22 cellular contexts compared by ENCODE assay signal in genomic region chr5:149576021-149576420, GRCh38. TPM values are rescaled to one million over a fixed set of nuclear protein-coding genes. Genes with fewer than 3 reads are reported as not detected.
A peak's percentile ranks its signal among the peaks of the same experiment; 100 is the strongest.
DNase-seq lines count a peak whose midpoint lies in the region; ATAC-seq, FAIRE-seq and TF ChIP-seq lines count a peak whose summit lies in the region.
"Had no signal": no experiment of that assay in that cellular context is flagged by ENCODE, and none has a peak within 500 bp of the region (broad histone marks: within the 10 kb centered on the region; RNA-seq: fewer than 3 reads in every experiment).

No MANE protein-coding gene starts in this region.

- no peak for TF ChIP-seq RAD21 in GM12878 (IDR thresholded peaks at IDR 0.05; ENCODE audit: insufficient read depth, low read depth, low read length)

- TF ChIP-seq EP300 in GM12878 (IDR thresholded peaks at IDR 0.05; ENCODE audit: borderline replicate concordance in 1 of 2, control insufficient read depth in 1 of 2, low read depth in 2 of 2, low read length in 2 of 2): no peak

- no peak for TF ChIP-seq CTCF in GM12878 (IDR thresholded peaks at IDR 0.05 in 2 of 3, conservative IDR thresholded peaks at IDR 0.05 in 1 of 3; ENCODE audit: control insufficient read depth in 2 of 3, extremely low read depth in 1 of 3, insufficient read depth in 1 of 3, low read depth in 3 of 3, low read length in 3 of 3)

- H3K27me3 Mint-ChIP-seq in activated CD4-positive, alpha-beta memory T cell treated with anti-CD3 and anti-CD28 coated beads, Interleukin-2, amount 10 ng/mL, durations not matched to agents 7 days and 5 days: peaks cover 7% of the 10 kb centered on the region

- SMC1A ChIA-PET in GM12878 (lab: Charles Lee; ENCODE audit: uncharacterized antibody, unreplicated experiment): interaction anchor here (1.1 to 4.1 kb wide), 4 partner anchors 9 to 46 kb away, joined by 3 to 19 read pairs (median 6); no protein-coding TSS in a partner anchor

- intact Hi-C loops in GM12878 (cut with micrococcal nuclease; ENCODE audit: unreplicated experiment): no loop called here

- H3K4me3 Mint-ChIP-seq in activated CD4-positive, alpha-beta memory T cell treated with anti-CD3 and anti-CD28 coated beads, Interleukin-2, amount 10 ng/mL, durations not matched to agents 7 days and 5 days: no peak overlapping the region
- H3K4me3 Mint-ChIP-seq: central memory CD8-positive, alpha-beta T cell; IgD-negative memory B cell; natural killer cell had no signal

- H3K4me1 ChIP-seq in GM12878 (ENCODE audit: control insufficient read depth, insufficient read depth, low read length): peaks cover 10% of the 10 kb centered on the region

- H3K9me3 Mint-ChIP-seq in activated CD4-positive, alpha-beta memory T cell treated with anti-CD3 and anti-CD28 coated beads, Interleukin-2, amount 10 ng/mL, durations not matched to agents 7 days and 5 days: no peaks in the 10 kb centered on the region
- H3K9me3 Mint-ChIP-seq: central memory CD8-positive, alpha-beta T cell; IgD-negative memory B cell; natural killer cell had no signal

- peak overlapping the region; percentile 70 for H3K27ac Mint-ChIP-seq in activated CD4-positive, alpha-beta memory T cell treated with anti-CD3 and anti-CD28 coated beads, Interleukin-2, amount 10 ng/mL, durations not matched to agents 7 days and 5 days
- H3K27ac Mint-ChIP-seq: IgD-negative memory B cell, natural killer cell had no signal

- CTCF ChIA-PET in activated CD4-positive, alpha-beta memory T cell treated with anti-CD3 and anti-CD28 coated beads, Interleukin-2, amount 10 ng/mL, durations not matched to agents 7 days and 5 days (lab: Charles Lee): interaction anchor here (0.8 to 2.6 kb wide), 5 partner anchors 9 to 42 kb away, joined by 3 to 14 read pairs (median 5); no protein-coding TSS in a partner anchor
- CTCF ChIA-PET in GM12878 (lab: Yijun Ruan, JAX): interaction anchor here (1.0 to 8.2 kb wide), 5 partner anchors 8 to 44 kb away, joined by 3 to 31 read pairs (median 4); no protein-coding TSS in a partner anchor

- ATAC-seq in GM19351 (IDR thresholded peaks at IDR 0.05; ENCODE audit: unreplicated experiment) (peak; percentile 54), GM12878 (peak; percentile 86), HG03457 (IDR thresholded peaks at IDR 0.05; ENCODE audit: unreplicated experiment) (no peak), HG02938 (IDR thresholded peaks at IDR 0.05; ENCODE audit: unreplicated experiment) (no peak)
- ATAC-seq: esophagus mucosa, gastrocnemius medialis, natural killer cell had no signal

- H3K36me3 ChIP-seq in GM12878 (ENCODE audit: control insufficient read depth in 2 of 2, insufficient read depth in 2 of 2, low read length in 1 of 2): no peaks in the 10 kb centered on the region
- H3K36me3 ChIP-seq: gastrocnemius medialis, sigmoid colon had no signal

- peaks cover 18% of the 10 kb centered on the region for H3K4me1 Mint-ChIP-seq in activated CD4-positive, alpha-beta memory T cell treated with anti-CD3 and anti-CD28 coated beads, Interleukin-2, amount 10 ng/mL, durations not matched to agents 7 days and 5 days
- H3K4me1 Mint-ChIP-seq: central memory CD8-positive, alpha-beta T cell had no signal

- no peaks in the 10 kb centered on the region for H4K20me1 ChIP-seq in GM12878 (ENCODE audit: control insufficient read depth, insufficient read depth)

- RAD21 ChIA-PET in GM12878 (lab: Charles Lee; ENCODE audit: unreplicated experiment): interaction anchor here (0.7 kb wide), 1 partner anchor 42 kb away, joined by 3 read pairs; no protein-coding TSS in a partner anchor

- no TSS peak for BruUV-seq in GM12878 (replicated peaks; lab: Mats Ljungman, UMichigan)

- peak; percentile 22 for DNase-seq in activated CD4-positive, alpha-beta T cell treated with anti-CD3 and anti-CD28 coated beads for 48 hours
- DNase-seq in activated CD4-positive, alpha-beta T cell treated with anti-CD3 and anti-CD28 coated beads for 4 hours: no peak
- DNase-seq in activated CD4-positive, alpha-beta memory T cell treated with anti-CD3 and anti-CD28 coated beads, Interleukin-2, amount 10 ng/mL, durations not matched to agents 7 days and 5 days: no peak
- DNase-seq in GM12878 (ENCODE audit: low read depth, low spot score): no peak
- no peak for DNase-seq in 8988T
- DNase-seq: aorta, DMS 273 treated with DMSO at 0.1 percent for 48 hours, gastrocnemius medialis, GF-D8, kidney glomerular epithelial cell, natural killer cell, NCI-H187 treated with DMSO at 0.1 percent for 48 hours, NCI-H2227 treated with DMSO at 0.1 percent for 48 hours, PC-9, sigmoid colon had no signal

- H3K9me3 ChIP-seq in GM12878 (replicated peaks; ENCODE audit: control insufficient read depth, insufficient read depth, low read length): no peaks in the 10 kb centered on the region
- H3K9me3 ChIP-seq: gastrocnemius medialis, sigmoid colon had no signal

- H3K27ac ChIP-seq in GM12878 (ENCODE audit: control insufficient read depth, insufficient read depth): no peak overlapping the region
- H3K27ac ChIP-seq: gastrocnemius medialis, PC-9, sigmoid colon had no signal

- H3K9ac ChIP-seq in GM12878 (ENCODE audit: control insufficient read depth, insufficient read depth, low read length): no peak overlapping the region

- in situ Hi-C loops in GM12878 (cut with MboI): no loop called here

- no peak overlapping the region for H3K4me3 ChIP-seq in GM12878
- H3K4me3 ChIP-seq: gastrocnemius medialis, PC-9, sigmoid colon had no signal

- no peaks in the 10 kb centered on the region for H3K79me2 ChIP-seq in GM12878 (ENCODE audit: control insufficient read depth, insufficient read depth, low read length)

- H3K27me3 ChIP-seq in GM12878 (replicated peaks in 1 of 2; ENCODE audit: control insufficient read depth in 2 of 2, insufficient read depth in 2 of 2, low read length in 1 of 2): peaks cover 0 to 2% of the 10 kb centered on the region in 2 experiments; a peak in 2 of 4 replicates
- H3K27me3 ChIP-seq: gastrocnemius medialis, sigmoid colon had no signal

- TF ChIP-seq POLR2A in GM12878 (IDR thresholded peaks at IDR 0.05; ENCODE audit: low read depth, low read length): no peak

- WGBS in GM12878 (ENCODE audit: insufficient coverage, insufficient replicate concordance, low lambda C conversion rate, missing lambda C conversion rate): 98% methylated on average over 3 of the region's 3 CpGs

- H3K4me2 ChIP-seq in GM12878 (ENCODE audit: control insufficient read depth, insufficient read depth): no peak overlapping the region
- H3K4me2 ChIP-seq: PC-9 had no signal

- no peaks in the 10 kb centered on the region for H3K36me3 Mint-ChIP-seq in activated CD4-positive, alpha-beta memory T cell treated with anti-CD3 and anti-CD28 coated beads, Interleukin-2, amount 10 ng/mL, durations not matched to agents 7 days and 5 days (ENCODE audit: low read depth)
- H3K36me3 Mint-ChIP-seq: natural killer cell had no signal

- H2AFZ ChIP-seq in GM12878 (ENCODE audit: control insufficient read depth, low read depth, low read length): peak overlapping the region; percentile 48
- H2AFZ ChIP-seq: PC-9 had no signal

- POLR2A ChIA-PET in activated CD4-positive, alpha-beta memory T cell treated with anti-CD3 and anti-CD28 coated beads, Interleukin-2, amount 10 ng/mL, durations not matched to agents 7 days and 5 days (lab: Charles Lee): interaction anchor here (1.0 to 1.8 kb wide), 5 partner anchors 11 to 231 kb away, joined by 3 to 7 read pairs (median 4); partner anchors contain the start of genes CSNK1A1 and PCYOX1L
- POLR2A ChIA-PET in GM12878 (lab: Charles Lee): interaction anchor here (0.7 to 1.0 kb wide), 2 partner anchors 11 to 174 kb away, joined by 3 to 7 read pairs; no protein-coding TSS in a partner anchor

- FAIRE-seq in GM12878 (lab: Jason Lieb, UNC): no peak
- FAIRE-seq: A204.1 had no signal

RNA-seq across cellular contexts. Expression of gene ARHGEF37, which starts 5.3 kb away (rescaled TPM):
- total RNA-seq in activated CD4-positive, alpha-beta memory T cell treated with anti-CD3 and anti-CD28 coated beads, Interleukin-2, amount 10 ng/mL, durations not matched to agents 7 days and 5 days: 1 to 10 TPM in 1 of 2 experiments, under 1 TPM in 1; 0.88 to 1.1 TPM
- total RNA-seq in GM12878 (2013; cell fraction: nucleolus; rRNA removed): 0.17 and 0.32 TPM in 2 replicates
- total RNA-seq in GM12878 (2014; rRNA removed) (0.49 and 0.62 TPM in 2 replicates), GM12878 (2014; rRNA removed; fragmentation: Illumina TruSeq; extraction: Trizol) (0.85 and 0.97 TPM in 2 replicates), GM12878 (2021) (1.1 and 1.2 TPM in 2 replicates)
- 0.05 TPM for polyA plus RNA-seq in GM12878 (2011; ENCODE audit: low read depth)
- polyA plus RNA-seq in GM12878 (2011; rRNA removed) (0.29 and 0.52 TPM in 2 replicates), GM12878 (2014; fragmentation: Illumina TruSeq; extraction: Trizol) (0.60 and 0.65 TPM in 2 replicates), GM12878 (2014; fragmentation: Nextera tagmentation; extraction: Ambion mirVana) (under 1 TPM; 0.16 to 0.23 TPM), GM12878 (2014; rRNA removed) (0.58 and 0.63 TPM in 2 replicates), GM12878 (2016; fragmentation: Nextera tagmentation; extraction: Ambion mirVana) (1 to 10 TPM in 1 of 2 experiments, under 1 TPM in 1; 0.78 to 1.1 TPM)
- polyA plus RNA-seq in GM12878 (2011; cell fraction: cytosol; rRNA removed): 0.10 and 0.17 TPM in 2 replicates
- polyA plus RNA-seq in GM12878 (2011; cell fraction: nucleus; rRNA removed): 0.36 and 0.44 TPM in 2 replicates
- 0.20 and 0.48 TPM in 2 replicates for polyA plus RNA-seq in GM12878 (2012)
- 0.07 and 0.15 TPM in 2 replicates for polyA minus RNA-seq in GM12878 (2011; rRNA and poly(A)+ RNA removed)
- polyA minus RNA-seq in GM12878 (2011; cell fraction: cytosol; rRNA and poly(A)+ RNA removed): not detected in 2 replicates
- polyA minus RNA-seq in GM12878 (2011; cell fraction: nucleus; rRNA and poly(A)+ RNA removed): 0.10 and 0.24 TPM in 2 replicates

RNA-seq across cellular contexts. Expression of gene CSNK1A1, which starts 24.8 kb away (rescaled TPM):
- total RNA-seq in activated CD4-positive, alpha-beta memory T cell treated with anti-CD3 and anti-CD28 coated beads, Interleukin-2, amount 10 ng/mL, durations not matched to agents 7 days and 5 days: 100 to 1,000 TPM; 194 to 203 TPM
- 312 and 318 TPM in 2 replicates for total RNA-seq in GM12878 (2013; cell fraction: nucleolus; rRNA removed)
- total RNA-seq in GM12878 (2014; rRNA removed) (146 and 155 TPM in 2 replicates), GM12878 (2014; rRNA removed; fragmentation: Illumina TruSeq; extraction: Trizol) (126 and 134 TPM in 2 replicates), GM12878 (2021) (138 and 143 TPM in 2 replicates)
- 53.0 TPM for polyA plus RNA-seq in GM12878 (2011; ENCODE audit: low read depth)
- polyA plus RNA-seq in GM12878 (2011; rRNA removed) (132 and 184 TPM in 2 replicates), GM12878 (2014; fragmentation: Illumina TruSeq; extraction: Trizol) (107 and 127 TPM in 2 replicates), GM12878 (2014; fragmentation: Nextera tagmentation; extraction: Ambion mirVana) (10 to 100 TPM; 53.3 to 62.0 TPM), GM12878 (2014; rRNA removed) (104 and 106 TPM in 2 replicates), GM12878 (2016; fragmentation: Nextera tagmentation; extraction: Ambion mirVana) (100 to 1,000 TPM; 134 to 147 TPM)
- 61.7 and 81.7 TPM in 2 replicates for polyA plus RNA-seq in GM12878 (2011; cell fraction: cytosol; rRNA removed)
- 69.8 and 72.5 TPM in 2 replicates for polyA plus RNA-seq in GM12878 (2011; cell fraction: nucleus; rRNA removed)
- 54.7 and 73.9 TPM in 2 replicates for polyA plus RNA-seq in GM12878 (2012)
- polyA minus RNA-seq in GM12878 (2011; rRNA and poly(A)+ RNA removed): 169 and 189 TPM in 2 replicates
- 61.2 and 75.4 TPM in 2 replicates for polyA minus RNA-seq in GM12878 (2011; cell fraction: cytosol; rRNA and poly(A)+ RNA removed)
- polyA minus RNA-seq in GM12878 (2011; cell fraction: nucleus; rRNA and poly(A)+ RNA removed): 80.2 and 126 TPM in 2 replicates

Comparison
In these comparisons a context has a peak if more than half of its experiments do, and no peak if none do; other contexts are left out.
1. ATAC-seq: peak in GM19351 (single experiment) and GM12878 (single experiment); none in HG03457 (single experiment) and HG02938 (single experiment).